9 cellular contexts compared by ENCODE assay signal in the genomic region with DNA sequence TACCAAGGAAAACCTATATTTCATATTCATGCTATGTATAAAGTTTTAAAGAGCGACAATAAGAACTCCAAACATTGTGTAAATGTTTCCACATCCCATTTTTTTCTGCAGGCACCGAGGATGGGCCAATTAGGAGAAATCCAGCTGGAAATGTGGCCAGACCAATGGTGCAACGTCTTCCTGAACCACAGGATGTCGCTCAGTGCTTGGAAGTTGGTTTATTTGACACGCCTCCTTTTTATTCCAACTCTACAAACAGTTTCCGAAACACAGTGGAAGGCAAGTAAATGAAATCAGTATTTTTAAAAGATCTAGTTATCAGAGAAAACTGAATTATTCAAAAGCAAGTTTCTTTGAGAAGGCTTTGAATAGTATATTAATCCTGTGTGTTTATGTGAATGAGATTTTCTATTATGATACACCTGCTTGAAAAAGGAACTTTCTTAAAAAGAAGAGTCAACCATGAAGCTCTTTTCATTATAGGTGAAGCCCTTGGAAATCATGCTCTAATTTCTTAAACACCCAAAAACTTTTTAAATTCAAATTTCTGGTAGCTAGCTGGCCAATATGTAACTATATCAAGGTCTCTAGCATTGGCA. TPM values are rescaled to one million over a fixed set of nuclear protein-coding genes. Genes with fewer than 3 reads are reported as not detected.
A peak's percentile ranks its signal among the peaks of the same experiment; 100 is the strongest.
DNase-seq lines count a peak whose midpoint lies in the region; ATAC-seq and TF ChIP-seq lines count a peak whose summit lies in the region.
"Had no signal": no experiment of that assay in that cellular context is flagged by ENCODE, and none has a peak within 500 bp of the region (broad histone marks: within the 10 kb centered on the region; RNA-seq: fewer than 3 reads in every experiment).

No MANE protein-coding gene starts in this region.

- H3K27me3 ChIP-seq in NT2/D1 (ENCODE audit: insufficient read depth, insufficient read length): no peaks in the 10 kb centered on the region
- no peaks in the 10 kb centered on the region for H3K27me3 ChIP-seq in fibroblast of lung (ENCODE audit: control insufficient read depth, insufficient read depth, low read length)
- peaks cover 3% of the 10 kb centered on the region for H3K27me3 ChIP-seq in osteoblast (ENCODE audit: insufficient read depth, low read length)

- no peak overlapping the region for H3K4me2 ChIP-seq in fibroblast of lung (ENCODE audit: extremely low read depth, insufficient read depth, low read length)
- peak overlapping the region; percentile 50 for H3K4me2 ChIP-seq in osteoblast (ENCODE audit: insufficient read depth, low read length)

- H3K9ac ChIP-seq in NT2/D1 (ENCODE audit: insufficient read length, low read depth): no peak overlapping the region
- H3K9ac ChIP-seq in fibroblast of lung (ENCODE audit: insufficient read depth, low read length): no peak overlapping the region

- TF ChIP-seq CTCF in fibroblast of lung (conservative IDR thresholded peaks at IDR 0.05 in 1 of 2, IDR thresholded peaks at IDR 0.05 in 1 of 2; ENCODE audit: low read depth in 1 of 2, low read length in 2 of 2) (peak; percentile 80 to 82), osteoblast (IDR thresholded peaks at IDR 0.05; ENCODE audit: extremely low read depth, low read depth, low read length) (peak; percentile 84)

- H3K27me3 Mint-ChIP-seq in activated CD8-positive, alpha-beta memory T cell treated with anti-CD3 and anti-CD28 coated beads, Interleukin-2, amount 10 ng/mL, durations not matched to agents 7 days and 5 days: no peaks in the 10 kb centered on the region
- H3K27me3 Mint-ChIP-seq in immature natural killer cell (ENCODE audit: low read depth in 3 of 3): peaks cover 0 to 3% (median 0%) of the 10 kb centered on the region in 3 donors
- H3K27me3 Mint-ChIP-seq: dendritic cell treated with granulocyte-macrophage colony-stimulating factor and Interleukin-4, amounts not matched to agents 40 ng/mL and 50 ng/mL, for 4 days had no signal

- peak; percentile 30 for DNase-seq in G401 (ENCODE audit: low spot score)
- DNase-seq in NT2/D1 (ENCODE audit: low read depth, low spot score): peak; percentile 47
- DNase-seq in fibroblast of lung (ENCODE audit: low read depth in 2 of 2): peak; percentile 72 to 87
- DNase-seq in osteoblast (ENCODE audit: insufficient read length, low spot score, missing footprints): no peak
- DNase-seq in activated CD8-positive, alpha-beta memory T cell treated with anti-CD3 and anti-CD28 coated beads, Interleukin-2, amount 10 ng/mL, durations not matched to agents 7 days and 5 days: no peak
- DNase-seq in immature natural killer cell: no peak
- DNase-seq in NCI-H345 (lab: John Stamatoyannopoulos, UW): no peak

- H3K79me2 ChIP-seq in fibroblast of lung (ENCODE audit: control insufficient read depth, insufficient read depth, low read length): no peaks in the 10 kb centered on the region
- H3K79me2 ChIP-seq in osteoblast (ENCODE audit: insufficient read depth, low read length): no peaks in the 10 kb centered on the region

- H3K9me3 Mint-ChIP-seq in activated CD8-positive, alpha-beta memory T cell treated with anti-CD3 and anti-CD28 coated beads, Interleukin-2, amount 10 ng/mL, durations not matched to agents 7 days and 5 days (ENCODE audit: low read depth): peaks cover under 1% of the 10 kb centered on the region
- H3K9me3 Mint-ChIP-seq in immature natural killer cell: peaks cover 3 to 33% (median 13%) of the 10 kb centered on the region in 6 donors
- H3K9me3 Mint-ChIP-seq: dendritic cell treated with granulocyte-macrophage colony-stimulating factor and Interleukin-4, amounts not matched to agents 40 ng/mL and 50 ng/mL, for 4 days had no signal

- H4K20me1 ChIP-seq in fibroblast of lung (ENCODE audit: control insufficient read depth, extremely low read depth, insufficient read depth, low read length): no peaks in the 10 kb centered on the region
- no peaks in the 10 kb centered on the region for H4K20me1 ChIP-seq in osteoblast (ENCODE audit: insufficient read depth, low read length)

- H3K4me3 Mint-ChIP-seq in activated CD8-positive, alpha-beta memory T cell treated with anti-CD3 and anti-CD28 coated beads, Interleukin-2, amount 10 ng/mL, durations not matched to agents 7 days and 5 days: no peak overlapping the region
- H3K4me3 Mint-ChIP-seq in immature natural killer cell: no peak overlapping the region
- H3K4me3 Mint-ChIP-seq: dendritic cell treated with granulocyte-macrophage colony-stimulating factor and Interleukin-4, amounts not matched to agents 40 ng/mL and 50 ng/mL, for 4 days had no signal

- no peak overlapping the region for H2AFZ ChIP-seq in fibroblast of lung (ENCODE audit: low read length)
- no peak overlapping the region for H2AFZ ChIP-seq in osteoblast (ENCODE audit: low read length)

- H3K9me3 ChIP-seq in NT2/D1 (ENCODE audit: insufficient read depth, low read length) (no peaks in the 10 kb centered on the region), fibroblast of lung (ENCODE audit: control insufficient read depth, insufficient read depth, low read depth, low read length) (no peaks in the 10 kb centered on the region), osteoblast (ENCODE audit: low read depth, low read length) (no peaks in the 10 kb centered on the region)

- no peaks in the 10 kb centered on the region for H3K36me3 Mint-ChIP-seq in activated CD8-positive, alpha-beta memory T cell treated with anti-CD3 and anti-CD28 coated beads, Interleukin-2, amount 10 ng/mL, durations not matched to agents 7 days and 5 days
- no peaks in the 10 kb centered on the region for H3K36me3 Mint-ChIP-seq in immature natural killer cell

- no peaks in the 10 kb centered on the region for H3K4me1 Mint-ChIP-seq in activated CD8-positive, alpha-beta memory T cell treated with anti-CD3 and anti-CD28 coated beads, Interleukin-2, amount 10 ng/mL, durations not matched to agents 7 days and 5 days
- H3K4me1 Mint-ChIP-seq in immature natural killer cell: no peaks in the 10 kb centered on the region

- H3K4me3 ChIP-seq in NT2/D1 (ENCODE audit: insufficient read length, low read depth) (no peak overlapping the region), fibroblast of lung (replicated peaks in 1 of 4; ENCODE audit: control extremely low read depth in 1 of 4, insufficient read depth in 1 of 4, low read depth in 3 of 4, low read length in 4 of 4) (no peak overlapping the region), osteoblast (ENCODE audit: insufficient read depth, low read length) (no peak overlapping the region)

- H3K36me3 ChIP-seq in NT2/D1 (ENCODE audit: insufficient read depth, insufficient read length, low read length) (no peaks in the 10 kb centered on the region), fibroblast of lung (ENCODE audit: control insufficient read depth, insufficient read depth, low read length) (no peaks in the 10 kb centered on the region), osteoblast (ENCODE audit: insufficient read depth, low read length) (no peaks in the 10 kb centered on the region)

- ATAC-seq in activated CD8-positive, alpha-beta memory T cell treated with anti-CD3 and anti-CD28 coated beads, Interleukin-2, amount 10 ng/mL, durations not matched to agents 7 days and 5 days: no peak
- no peak for ATAC-seq in GM19023 (IDR thresholded peaks at IDR 0.05; ENCODE audit: unreplicated experiment)

- H3K27ac ChIP-seq in fibroblast of lung (ENCODE audit: insufficient read depth, low read length): no peak overlapping the region
- H3K27ac ChIP-seq in osteoblast (ENCODE audit: low read depth, low read length): no peak overlapping the region

- H3K4me1 ChIP-seq in NT2/D1 (ENCODE audit: insufficient read depth, insufficient read length) (no peaks in the 10 kb centered on the region), fibroblast of lung (ENCODE audit: control insufficient read depth, extremely low read depth, insufficient read depth, low read length) (no peaks in the 10 kb centered on the region), osteoblast (ENCODE audit: insufficient read depth, low read length) (peaks cover 4% of the 10 kb centered on the region)

- H3K27ac Mint-ChIP-seq in activated CD8-positive, alpha-beta memory T cell treated with anti-CD3 and anti-CD28 coated beads, Interleukin-2, amount 10 ng/mL, durations not matched to agents 7 days and 5 days: no peak overlapping the region
- H3K27ac Mint-ChIP-seq in immature natural killer cell: no peak overlapping the region
- H3K27ac Mint-ChIP-seq: dendritic cell treated with granulocyte-macrophage colony-stimulating factor and Interleukin-4, amounts not matched to agents 40 ng/mL and 50 ng/mL, for 4 days had no signal

- in situ Hi-C loops in G401 (cut with HindIII; ENCODE audit: low sequenced_read_pairs): no loop called here

- CTCF ChIA-PET in activated CD8-positive, alpha-beta memory T cell treated with anti-CD3 and anti-CD28 coated beads, Interleukin-2, amount 10 ng/mL, durations not matched to agents 7 days and 5 days (lab: Charles Lee): no interaction called here

RNA-seq across cellular contexts. Expression of gene TYRP1, which starts 9.1 kb away (rescaled TPM):
- total RNA-seq in G401 (2014; rRNA removed; shearing (Covaris generic)): not detected in 2 replicates
- total RNA-seq in fibroblast of lung (0.17 TPM in 1 of 2 replicates, not detected in the other), osteoblast (0.36 TPM in 1 of 2 replicates, not detected in the other)
- polyA plus RNA-seq in fibroblast of lung (0.11 TPM in 2 replicates), immature natural killer cell (not detected)
- polyA plus RNA-seq in fibroblast of lung (2012): 0.06 TPM in 1 of 2 replicates, not detected in the other
- polyA minus RNA-seq in fibroblast of lung (ENCODE audit: low replicate concordance): not detected in 2 replicates
- total RNA-seq in activated CD8-positive, alpha-beta memory T cell treated with anti-CD3 and anti-CD28 coated beads, Interleukin-2, amount 10 ng/mL, durations not matched to agents 7 days and 5 days: not detected

Comparison
In these comparisons a context has a peak if more than half of its experiments do, and no peak if none do; other contexts are left out.
1. DNase-seq: peak in G401 (single experiment), NT2/D1 (single experiment) and fibroblast of lung (2 of 2); none in osteoblast (single experiment), activated CD8-positive, alpha-beta memory T cell treated with anti-CD3 and anti-CD28 coated beads, Interleukin-2, amount 10 ng/mL, durations not matched to agents 7 days and 5 days (single experiment), immature natural killer cell (0 of 3) and NCI-H345 (single experiment).